In genomic region chr17:73444021-73444420, GRCh38 we compare ENCODE assay signal across 31 cellular contexts.
"Had no signal": no experiment of that assay in that cellular context is flagged by ENCODE, and none has a peak within 500 bp of the region (broad histone marks: within the 10 kb centered on the region; RNA-seq: fewer than 3 reads in every experiment).

No MANE protein-coding gene starts in this region.

- H3K9me3 ChIP-seq: adrenal gland, ascending aorta, body of pancreas, breast epithelium had no signal

- DNase-seq: activated effector memory CD4-positive, alpha-beta T cell treated with anti-CD3 and anti-CD28 coated beads, Interleukin-2, amount 50 U/mL, for 16 hours; activated effector memory CD4-positive, alpha-beta T cell treated with Interleukin-2 at 50 U/mL for 16 hours; activated gamma-delta T cell; activated gamma-delta T cell treated with Interleukin-2 at 50 U/mL for 16 hours; activated naive CD4-positive, alpha-beta T cell; activated naive CD4-positive, alpha-beta T cell treated with anti-CD3 and anti-CD28 coated beads for 36 hours; activated naive CD4-positive, alpha-beta T cell treated with anti-CD3 and anti-CD28 coated beads, Interleukin-2, amount 10 ng/mL, durations not matched to agents 7 days and 5 days; activated naive CD4-positive, alpha-beta T cell treated with anti-CD3 and anti-CD28 coated beads, Interleukin-2, amount 50 U/mL, for 16 hours; activated naive CD4-positive, alpha-beta T cell treated with Interleukin-2 at 50 U/mL for 16 hours; activated naive CD8-positive, alpha-beta T cell treated with anti-CD3 and anti-CD28 coated beads for 36 hours; activated naive CD8-positive, alpha-beta T cell treated with anti-CD3 and anti-CD28 coated beads, Interleukin-2, amount 10 ng/mL, durations not matched to agents 7 days and 5 days; activated naive CD8-positive, alpha-beta T cell treated with anti-CD3 and anti-CD28 coated beads, Interleukin-2, amount 50 U/mL, for 24 hours; activated T-cell treated with anti-CD3 and anti-CD28 coated beads for 4 hours; activated T-cell treated with anti-CD3 and anti-CD28 coated beads, Interleukin-2, amount 50 U/mL, for 1 hour; activated T-cell treated with anti-CD3 and anti-CD28 coated beads, Interleukin-2, amount 50 U/mL, for 24 hours; activated T-cell treated with anti-CD3 and anti-CD28 coated beads, Interleukin-2, amount 50 U/mL, for 4 hours; activated T-cell treated with anti-CD3 and anti-CD28 coated beads, Interleukin-2, amount 50 U/mL, for 48 hours; activated T-cell treated with anti-CD3 and anti-CD28 coated beads, Interleukin-2, amount 50 U/mL, for 72 hours; adrenal gland; amniotic stem cell; amygdala; anterior cingulate cortex; body of pancreas; brain microvascular endothelial cell; caudate nucleus; cerebellar nuclear complex had no signal

- ATAC-seq: activated naive CD4-positive, alpha-beta T cell treated with anti-CD3 and anti-CD28 coated beads, Interleukin-2, amount 50 U/mL, for 72 hours; activated naive CD8-positive, alpha-beta T cell treated with anti-CD3 and anti-CD28 coated beads, Interleukin-2, amount 50 U/mL, for 24 hours; activated T-cell treated with anti-CD3 and anti-CD28 coated beads, Interleukin-2, amount 50 U/mL, for 4 hours; activated T-cell treated with anti-CD3 and anti-CD28 coated beads, Interleukin-2, amount 50 U/mL, for 72 hours; activated T-helper 17 cell treated with anti-CD3 and anti-CD28 coated beads, Interleukin-2, amount 50 U/mL, for 72 hours; body of pancreas had no signal

- H3K4me1 ChIP-seq: adrenal gland, ascending aorta, body of pancreas, breast epithelium had no signal

- H3K4me3 ChIP-seq: adrenal gland, ascending aorta, body of pancreas, breast epithelium, cardiac muscle cell had no signal

- H3K27me3 ChIP-seq: adrenal gland, ascending aorta, body of pancreas, brain microvascular endothelial cell, breast epithelium, cardiac muscle cell had no signal

- H3K36me3 ChIP-seq: adrenal gland, ascending aorta, brain microvascular endothelial cell, breast epithelium, cardiac muscle cell had no signal

- H3K27ac ChIP-seq: adrenal gland, ascending aorta, body of pancreas, brain microvascular endothelial cell, breast epithelium, cardiac muscle cell had no signal
